Comparison of ENCODE assay signal across 15 cellular contexts in genomic region chr19:11843741-11844140, GRCh38.
"Had no signal": no experiment of that assay in that cellular context is flagged by ENCODE, and none has a peak within 500 bp of the region (broad histone marks: within the 10 kb centered on the region; RNA-seq: fewer than 3 reads in every experiment).

No MANE protein-coding gene starts in this region.

- H3K9me3 Mint-ChIP-seq: naive B cell, type B pancreatic cell had no signal

- H3K27ac Mint-ChIP-seq: activated T-helper 1 cell treated with anti-CD3 and anti-CD28 coated beads, Interleukin-12 subunit alpha, Interleukin-12 subunit beta, Interleukin-2, Interleukin-4 antibody, amounts not matched to agents 30 ng/mL and 10 ng/mL and 1 ng/mL, durations not matched to agents 14 hours and 24 hours and 36 hours; dendritic cell treated with granulocyte-macrophage colony-stimulating factor and Interleukin-4, amounts not matched to agents 40 ng/mL and 50 ng/mL, for 4 days; naive B cell; type B pancreatic cell had no signal

- ATAC-seq: left lung; pancreas; stimulated activated naive CD8-positive, alpha-beta T cell treated with anti-CD3 and anti-CD28 coated beads, Interleukin-15, Interleukin-2, amounts not matched to agents 100 U/mL and 50 U/mL, for 24 hours had no signal

- H3K4me3 ChIP-seq: ascending aorta, left lung, pancreas, smooth muscle cell had no signal

- H3K4me3 Mint-ChIP-seq: activated T-helper 1 cell treated with anti-CD3 and anti-CD28 coated beads, Interleukin-12 subunit alpha, Interleukin-12 subunit beta, Interleukin-2, Interleukin-4 antibody, amounts not matched to agents 30 ng/mL and 10 ng/mL and 1 ng/mL, durations not matched to agents 14 hours and 24 hours and 36 hours; dendritic cell treated with granulocyte-macrophage colony-stimulating factor and Interleukin-4, amounts not matched to agents 40 ng/mL and 50 ng/mL, for 4 days; naive B cell; type B pancreatic cell had no signal

- H3K36me3 Mint-ChIP-seq: naive B cell, type B pancreatic cell had no signal

- DNase-seq: activated CD4-positive, alpha-beta T cell treated with anti-CD3 and anti-CD28 coated beads for 4 hours; activated naive CD4-positive, alpha-beta T cell; effector memory CD4-positive, alpha-beta T cell; left lung; mammary epithelial cell; naive B cell; pancreas; stimulated activated CD4-positive, alpha-beta T cell treated with anti-CD3 and anti-CD28 coated beads, Interleukin-4, amount 100 ng/mL, for 4 hours; stimulated activated CD8-positive, alpha-beta memory T cell treated with anti-CD3 and anti-CD28 coated beads, Interleukin-4, amount 100 ng/mL, for 48 hours; stimulated activated naive CD8-positive, alpha-beta T cell treated with anti-CD3 and anti-CD28 coated beads, Interleukin-15, Interleukin-2, amounts not matched to agents 100 U/mL and 50 U/mL, for 24 hours had no signal
